13 cellular contexts compared by ENCODE assay signal in genomic region chr1:25513666-25514065, GRCh38. TPM values are rescaled to one million over a fixed set of nuclear protein-coding genes. Genes with fewer than 3 reads are reported as not detected.
DNase-seq lines count a peak whose midpoint lies in the region; ATAC-seq, FAIRE-seq and TF ChIP-seq lines count a peak whose summit lies in the region.
"Had no signal": no experiment of that assay in that cellular context is flagged by ENCODE, and none has a peak within 500 bp of the region (broad histone marks: within the 10 kb centered on the region; RNA-seq: fewer than 3 reads in every experiment).

No MANE protein-coding gene starts in this region.

- TF ChIP-seq EP300 in K562 (IDR thresholded peaks at IDR 0.05; ENCODE audit: low read length) (no peak), suprapubic skin (IDR thresholded peaks at IDR 0.05) (no peak)

- no peaks in the 10 kb centered on the region for H3K36me3 ChIP-seq in K562 (ENCODE audit: control insufficient read depth, insufficient read depth, low read length)
- H3K36me3 ChIP-seq in suprapubic skin = no peaks in the 10 kb centered on the region
- H3K36me3 ChIP-seq: BLaER1 treated with 17β-estradiol and CSF1 and Interleukin-3, amounts not matched to agents 10 nM and 100 nM had no signal

- H3K9me3 ChIP-seq in K562 (replicated peaks; ENCODE audit: control insufficient read depth, insufficient read depth, low read depth, low read length) (no peaks in the 10 kb centered on the region), suprapubic skin (no peaks in the 10 kb centered on the region)

- ATAC-seq in K562 (no peak), GM18909 (IDR thresholded peaks at IDR 0.05; ENCODE audit: poor library complexity, unreplicated experiment) (no peak)
- ATAC-seq: GM23338 had no signal

- no peak overlapping the region for H3K4me2 ChIP-seq in K562 (ENCODE audit: insufficient read depth, low read length)
- H3K4me2 ChIP-seq: BLaER1 treated with 17β-estradiol and CSF1 and Interleukin-3, amounts not matched to agents 10 nM and 100 nM; GM23338 had no signal

- no peaks in the 10 kb centered on the region for H3K9me1 ChIP-seq in K562 (ENCODE audit: control insufficient read depth, insufficient read depth, low read length)

- POLR2A ChIA-PET in K562 (lab: Yijun Ruan, JAX) = interaction anchor here (0.9 to 3.1 kb wide), 3 partner anchors 8 to 11 kb away, joined by 3 to 13 read pairs (median 4); no protein-coding TSS in a partner anchor

- in situ Hi-C loops in K562 (cut with MboI) = no loop called here

- H3K4me1 ChIP-seq in K562 (replicated peaks in 1 of 2; ENCODE audit: control insufficient read depth in 2 of 2, insufficient read depth in 2 of 2, low read length in 2 of 2) = peaks cover 7 to 10% of the 10 kb centered on the region in 2 experiments; a peak in 4 of 5 replicates
- no peaks in the 10 kb centered on the region for H3K4me1 ChIP-seq in suprapubic skin
- H3K4me1 ChIP-seq: BLaER1 treated with 17β-estradiol and CSF1 and Interleukin-3, amounts not matched to agents 10 nM and 100 nM had no signal

- intact Hi-C loops in K562 (cut with micrococcal nuclease) = no loop called here

- no peak overlapping the region for H3K27ac ChIP-seq in K562 (ENCODE audit: extremely low read depth, low read depth, low read length)
- no peak overlapping the region for H3K27ac ChIP-seq in suprapubic skin
- no peak overlapping the region for H3K27ac ChIP-seq in coronary artery
- H3K27ac ChIP-seq: BLaER1 treated with 17β-estradiol and CSF1 and Interleukin-3, amounts not matched to agents 10 nM and 100 nM had no signal

- no peak for TF ChIP-seq CTCF in K562 (IDR thresholded peaks at IDR 0.05 in 2 of 3, conservative IDR thresholded peaks at IDR 0.05 in 1 of 3; ENCODE audit: insufficient read depth in 2 of 3, low read depth in 1 of 3, low read length in 3 of 3)
- no peak for TF ChIP-seq CTCF in suprapubic skin (IDR thresholded peaks at IDR 0.05)
- TF ChIP-seq CTCF in coronary artery (IDR thresholded peaks at IDR 0.05) = no peak

- CTCF ChIA-PET in K562 (lab: Yijun Ruan, JAX; ENCODE audit: low intra/inter-chr PET ratio) = no interaction called here

- DNase-seq in activated effector memory CD4-positive, alpha-beta T cell treated with anti-CD3 and anti-CD28 coated beads, Interleukin-2, amount 50 U/mL, for 16 hours = peak; percentile 54
- no peak for DNase-seq in activated effector memory CD4-positive, alpha-beta T cell treated with Interleukin-2 at 50 U/mL for 16 hours
- DNase-seq in K562 (ENCODE audit: extremely low read depth in 1 of 4, low spot score in 3 of 4) = no peak
- peak; percentile 41 for DNase-seq in mesenteric fat pad (ENCODE audit: low spot score)
- DNase-seq in suprapubic skin (ENCODE audit: low spot score in 2 of 2) = peak; percentile 35 to 68
- DNase-seq in coronary artery (ENCODE audit: low spot score) = no peak
- DNase-seq in DMS153 treated with DMSO at 0.1 percent for 48 hours (lab: John Stamatoyannopoulos, UW; ENCODE audit: unreplicated experiment) = no peak
- DNase-seq: ACHN; CD4-positive, CD25-positive, alpha-beta regulatory T cell; H7 had no signal

- no peak for TF ChIP-seq POLR2A in K562 (conservative IDR thresholded peaks at IDR 0.05)
- no peak for TF ChIP-seq POLR2A in suprapubic skin (IDR thresholded peaks at IDR 0.05)

- TF ChIP-seq RAD21 in K562 (CRISPR knock-in tag; conservative IDR thresholded peaks at IDR 0.05 in 1 of 2, IDR thresholded peaks at IDR 0.05 in 1 of 2) = no peak

- no TSS peak for BruUV-seq in K562 (replicated peaks; lab: Mats Ljungman, UMichigan)

- H3K9ac ChIP-seq in K562 (ENCODE audit: insufficient read depth in 1 of 2, low read depth in 2 of 2, low read length in 2 of 2) = no peak overlapping the region
- H3K9ac ChIP-seq: BLaER1 treated with 17β-estradiol and CSF1 and Interleukin-3, amounts not matched to agents 10 nM and 100 nM had no signal

- H3K4me3 ChIP-seq in K562 (no peak overlapping the region), suprapubic skin (no peak overlapping the region), coronary artery (no peak overlapping the region)
- H3K4me3 ChIP-seq: BLaER1 treated with 17β-estradiol and CSF1 and Interleukin-3, amounts not matched to agents 10 nM and 100 nM; GM23338 had no signal

- 46% methylated on average over 4 of the region's 4 CpGs for WGBS in K562 (ENCODE audit: insufficient coverage, low coverage, missing lambda C conversion rate)
- 75% methylated on average over 4 of the region's 4 CpGs for WGBS in suprapubic skin

- H4K20me1 ChIP-seq in K562 (replicated peaks; ENCODE audit: control insufficient read depth, insufficient read depth, low read length) = no peaks in the 10 kb centered on the region
- H4K20me1 ChIP-seq: BLaER1 treated with 17β-estradiol and CSF1 and Interleukin-3, amounts not matched to agents 10 nM and 100 nM had no signal

- H3K27me3 ChIP-seq in K562 (ENCODE audit: control insufficient read depth in 2 of 2, insufficient read depth in 2 of 2, low read length in 2 of 2) (no peaks in the 10 kb centered on the region), suprapubic skin (no peaks in the 10 kb centered on the region)
- H3K27me3 ChIP-seq: BLaER1 treated with 17β-estradiol and CSF1 and Interleukin-3, amounts not matched to agents 10 nM and 100 nM had no signal

- no peaks in the 10 kb centered on the region for H3K79me2 ChIP-seq in K562 (ENCODE audit: control insufficient read depth, insufficient read depth, low read length)

- H2AFZ ChIP-seq in K562 (ENCODE audit: low read depth, low read length) = no peak overlapping the region
- H2AFZ ChIP-seq: GM23338 had no signal

- FAIRE-seq in K562 (lab: Jason Lieb, UNC) = no peak

TF ChIP-seq in K562, 482 proteins besides CTCF, POLR2A, EP300 and RAD21:
- TF ChIP-seq ZBTB33 (CRISPR knock-in tag; IDR thresholded peaks at IDR 0.05) (peak; percentile 88), ZNF518B (CRISPR knock-in tag; IDR thresholded peaks at IDR 0.05) (no peak)

RNA-seq across cellular contexts. Expression of gene LDLRAP1, which starts 29.7 kb away (rescaled TPM):
- total RNA-seq in K562 (2011; cell fraction: chromatin; rRNA removed; ENCODE audit: low replicate concordance) = 30.0 and 73.0 TPM in 2 replicates
- 38.5 and 41.1 TPM in 2 replicates for total RNA-seq in K562 (2011; cell fraction: nucleolus; rRNA removed)
- 33.9 and 37.2 TPM in 2 replicates for total RNA-seq in K562 (2011; cell fraction: nucleoplasm; rRNA removed)
- total RNA-seq in K562 (2014; rRNA removed) (14.2 and 19.0 TPM in 2 replicates), K562 (2014; rRNA removed; fragmentation: Illumina TruSeq; extraction: Trizol) (10.9 and 13.0 TPM in 2 replicates), K562 (2015; rRNA removed; fragmentation: Illumina TruSeq; extraction: Trizol) (16.3 and 17.7 TPM in 2 replicates), K562 (2021) (28.8 and 29.2 TPM in 2 replicates), mesenteric fat pad (27.6 TPM), suprapubic skin (10 to 100 TPM; 28.0 to 50.5 (median 40.7) TPM)
- polyA plus RNA-seq in K562 (2011; rRNA removed) (16.2 and 25.0 TPM in 2 replicates), K562 (2014; fragmentation: Illumina TruSeq; extraction: Trizol) (26.8 and 29.6 TPM in 2 replicates), K562 (2014; fragmentation: Nextera tagmentation; extraction: Ambion mirVana) (1 to 10 TPM in 1 of 2 experiments, under 1 TPM in 1; 0.56 to 1.4 TPM), K562 (2014; rRNA removed) (22.2 and 25.7 TPM in 2 replicates)
- 22.4 and 23.7 TPM in 2 replicates for polyA plus RNA-seq in K562 (2011; cell fraction: cytosol; rRNA removed)
- polyA plus RNA-seq in K562 (2011; cell fraction: nucleus; rRNA removed) = 69.9 and 75.9 TPM in 2 replicates
- 24.3 and 30.1 TPM in 2 replicates for polyA plus RNA-seq in K562 (2012)
- polyA minus RNA-seq in K562 (2011; rRNA and poly(A)+ RNA removed) = 11.8 and 12.8 TPM in 2 replicates
- polyA minus RNA-seq in K562 (2011; cell fraction: cytosol; rRNA and poly(A)+ RNA removed) = 11.8 and 16.7 TPM in 2 replicates
- 6.9 and 14.2 TPM in 2 replicates for polyA minus RNA-seq in K562 (2011; cell fraction: nucleus; rRNA and poly(A)+ RNA removed)

Comparison
In these comparisons a context has a peak if more than half of its experiments do, and no peak if none do; other contexts are left out.
1. DNase-seq: peak in activated effector memory CD4-positive, alpha-beta T cell treated with anti-CD3 and anti-CD28 coated beads, Interleukin-2, amount 50 U/mL, for 16 hours (single experiment), mesenteric fat pad (single experiment) and suprapubic skin (2 of 2); none in activated effector memory CD4-positive, alpha-beta T cell treated with Interleukin-2 at 50 U/mL for 16 hours (single experiment), K562 (0 of 4), coronary artery (single experiment) and DMS153 treated with DMSO at 0.1 percent for 48 hours (single experiment).